Comparison of ENCODE assay signal across 1 cellular context in the genomic region with DNA sequence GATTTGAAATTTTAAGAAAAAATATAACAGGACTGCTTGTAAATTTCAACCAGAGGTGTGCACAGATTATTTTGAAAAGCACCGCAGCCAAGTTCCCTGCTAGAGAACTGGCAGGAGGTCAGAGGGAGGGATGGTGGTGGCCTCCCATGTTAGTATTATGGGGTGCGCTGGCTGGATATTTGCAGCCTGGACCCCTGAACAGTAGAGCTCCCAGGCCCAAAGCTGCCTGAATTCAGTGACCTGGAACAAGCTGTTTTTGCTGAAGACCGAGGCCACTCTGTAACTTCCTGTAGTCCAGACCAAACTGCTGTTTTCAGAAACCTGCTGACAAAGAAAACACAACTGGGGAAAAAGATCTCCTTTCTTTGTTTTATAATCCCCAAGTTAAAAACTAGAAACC.
TF ChIP-seq lines count a peak whose summit lies in the region.

No MANE protein-coding gene starts in this region.

TF ChIP-seq in IMR-90, 13 proteins besides CTCF, POLR2A, EP300 and RAD21:
- TF ChIP-seq MXI1 (IDR thresholded peaks at IDR 0.05; ENCODE audit: borderline replicate concordance, low read depth, low read length), result no peak
